8 cellular contexts compared by ENCODE assay signal in the genomic region with DNA sequence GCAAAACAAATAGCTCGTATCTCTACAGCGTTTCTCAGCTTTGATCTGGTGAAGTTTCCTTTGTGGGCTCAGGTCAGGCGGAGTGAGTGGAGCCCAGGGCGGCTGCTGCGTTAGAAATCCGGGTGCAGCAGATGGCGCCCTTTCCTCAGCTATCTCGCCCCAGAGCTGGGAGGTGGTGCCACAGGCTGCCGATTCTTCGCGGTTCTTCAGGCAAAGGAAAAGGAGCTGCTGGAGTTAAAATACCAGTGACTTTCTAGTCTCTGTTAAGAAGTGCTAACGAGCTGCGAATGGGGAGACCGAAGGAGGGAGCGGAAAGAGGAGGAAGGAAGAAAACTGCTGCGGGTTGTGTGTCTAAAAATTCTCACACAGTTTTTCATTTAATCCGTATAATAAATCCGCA.
DNase-seq lines count a peak whose midpoint lies in the region; ATAC-seq, FAIRE-seq and TF ChIP-seq lines count a peak whose summit lies in the region.

No MANE protein-coding gene starts in this region.

- TF ChIP-seq EP300 in A549 (IDR thresholded peaks at IDR 0.05) (no peak), ovary (IDR thresholded peaks at IDR 0.05) (no peak), transverse colon (IDR thresholded peaks at IDR 0.05; ENCODE audit: low read depth) (no peak)

- TF ChIP-seq CTCF in A549 (IDR thresholded peaks at IDR 0.05) (peak; percentile 69), PC-9 (conservative IDR thresholded peaks at IDR 0.05) (peak; percentile 76), foreskin keratinocyte (conservative IDR thresholded peaks at IDR 0.05) (peak; percentile 93), ovary (IDR thresholded peaks at IDR 0.05) (peak; percentile 10 to 19 (median 18)), transverse colon (IDR thresholded peaks at IDR 0.05) (peak; percentile 41 to 63 (median 59))

- in situ Hi-C loops in transverse colon (cut with MboI; ENCODE audit: low pct_ligation_motif_present in 1 of 4, low pct_unique_long_range_greater_than_20kb in 1 of 4, low sequenced_read_pairs in 3 of 4), result loop anchor here in 1 of 4 donors (10.0 kb wide), 1 partner anchor 601 kb away; no protein-coding TSS in a partner anchor

- no peaks in the 10 kb centered on the region for H3K79me2 ChIP-seq in PC-9 (ENCODE audit: low read depth)

- H3K4me3 ChIP-seq in A549 (no peak overlapping the region), PC-9 (no peak overlapping the region), ovary (no peak overlapping the region), transverse colon (no peak overlapping the region)

- H3K4me2 ChIP-seq in A549 (peak overlapping the region; percentile 76), PC-9 (peak overlapping the region; percentile 51)

- DNase-seq in A549 (ENCODE audit: low read depth in 1 of 2, low spot score in 1 of 2), result peak; percentile 23 to 52
- peak in 1 of 2 experiments; percentile 70 for DNase-seq in PC-9
- DNase-seq in activated T-helper 1 cell treated with Interleukin-2 at 50 U/mL for 16 hours (ENCODE audit: low read depth), result peak; percentile 22
- DNase-seq in foreskin keratinocyte, result peak in 1 of 2 donors; percentile 42
- DNase-seq in ovary, result peak; percentile 34 to 71 (median 62)
- DNase-seq in transverse colon, result peak; percentile 70

- H3K27ac ChIP-seq in A549 (no peak overlapping the region), PC-9 (no peak overlapping the region), foreskin keratinocyte (no peak overlapping the region), ovary (no peak overlapping the region), transverse colon (no peak overlapping the region)

- no peaks in the 10 kb centered on the region for H3F3A ChIP-seq in PC-9 (ENCODE audit: insufficient read depth, low read depth)

- POLR2A ChIA-PET in A549 (lab: Yijun Ruan, JAX), result no interaction called here
- POLR2A ChIA-PET in PC-9 (lab: Charles Lee; ENCODE audit: unreplicated experiment), result interaction anchor here (0.6 kb wide), 2 partner anchors 13 to 43 kb away, joined by 3 to 4 read pairs; no protein-coding TSS in a partner anchor

- intact Hi-C loops in PC-9 (cut with micrococcal nuclease; ENCODE audit: unreplicated experiment) (loop anchor here (1.0 to 5.0 kb wide), 4 partner anchors 43 to 1799 kb away; no protein-coding TSS in a partner anchor), ovary (cut with DNase I) (no loop called here), transverse colon (cut with DNase I; ENCODE audit: low total_unique reads) (no loop called here)

- peak; percentile 84 to 87 for TF ChIP-seq RAD21 in A549 (conservative IDR thresholded peaks at IDR 0.05 in 1 of 2, IDR thresholded peaks at IDR 0.05 in 1 of 2)

- FAIRE-seq in A549 (lab: Jason Lieb, UNC), result no peak

- no TSS peak for BruUV-seq in PC-9 (replicated peaks; lab: Mats Ljungman, UMichigan)

- no peaks in the 10 kb centered on the region for H3K9me2 ChIP-seq in PC-9 (ENCODE audit: insufficient read depth)

- H3K36me3 ChIP-seq in PC-9 (ENCODE audit: low read depth), result no peaks in the 10 kb centered on the region
- H3K36me3 ChIP-seq in ovary, result no peaks in the 10 kb centered on the region
- H3K36me3 ChIP-seq in transverse colon, result no peaks in the 10 kb centered on the region

- H3K4me1 ChIP-seq in A549, result no peaks in the 10 kb centered on the region
- H3K4me1 ChIP-seq in PC-9 (replicated peaks; ENCODE audit: insufficient read depth), result no peaks in the 10 kb centered on the region
- no peaks in the 10 kb centered on the region for H3K4me1 ChIP-seq in foreskin keratinocyte
- no peaks in the 10 kb centered on the region for H3K4me1 ChIP-seq in ovary (ENCODE audit: insufficient read depth)
- H3K4me1 ChIP-seq in transverse colon, result peaks cover 0 to 15% (median 7%) of the 10 kb centered on the region in 4 donors

- H4K20me1 ChIP-seq in PC-9 (ENCODE audit: insufficient read depth), result no peaks in the 10 kb centered on the region

- no peaks in the 10 kb centered on the region for H3K9me3 ChIP-seq in A549
- no peaks in the 10 kb centered on the region for H3K9me3 ChIP-seq in PC-9 (ENCODE audit: insufficient read depth, low read depth)
- H3K9me3 ChIP-seq in ovary, result no peaks in the 10 kb centered on the region
- no peaks in the 10 kb centered on the region for H3K9me3 ChIP-seq in transverse colon

- no peak for TF ChIP-seq POLR2A in A549 (IDR thresholded peaks at IDR 0.05; ENCODE audit: low read length)
- no peak for TF ChIP-seq POLR2A in ovary (IDR thresholded peaks at IDR 0.05)
- TF ChIP-seq POLR2A in transverse colon (IDR thresholded peaks at IDR 0.05), result no peak

- no peaks in the 10 kb centered on the region for H3K27me3 ChIP-seq in PC-9 (ENCODE audit: insufficient read depth, low read depth)
- no peaks in the 10 kb centered on the region for H3K27me3 ChIP-seq in foreskin keratinocyte
- H3K27me3 ChIP-seq in ovary, result no peaks in the 10 kb centered on the region
- no peaks in the 10 kb centered on the region for H3K27me3 ChIP-seq in transverse colon

- H2AFZ ChIP-seq in PC-9, result peak overlapping the region; percentile 69

- ATAC-seq in A549 (peak; percentile 99 to 100), GM18858 (IDR thresholded peaks at IDR 0.05; ENCODE audit: unreplicated experiment) (peak; percentile 88), HG03066 (IDR thresholded peaks at IDR 0.05; ENCODE audit: low read depth, unreplicated experiment) (peak; percentile 93), foreskin keratinocyte (peak; percentile 97)

- WGBS in A549 (ENCODE audit: missing lambda C conversion rate), result 11% methylated on average over 16 of the region's 18 CpGs
- WGBS in ovary, 3 donors, result 13 to 31% (median 15%) methylated on average over 18 of the region's 18 CpGs
- WGBS in transverse colon (ENCODE audit: low coverage in 1 of 2), 2 donors, result 9 to 18% methylated on average over 7 to 18 of the region's 18 CpGs

- CTCF ChIA-PET in A549 (lab: Yijun Ruan, JAX) (interaction anchor here (0.7 to 2.4 kb wide), 33 partner anchors 9 to 1110 kb away, joined by 3 to 12 read pairs (median 4); no protein-coding TSS in a partner anchor), PC-9 (lab: Charles Lee) (interaction anchor here (0.6 to 1.8 kb wide), 9 partner anchors 10 to 830 kb away, joined by 3 to 5 read pairs (median 4); partner anchors contain the start of gene TLL1)

TF ChIP-seq in A549, 52 proteins besides CTCF, POLR2A, EP300 and RAD21:
- no peak for TF ChIP-seq NFE2L2 (conservative IDR thresholded peaks at IDR 0.05; ENCODE audit: low read length)
- no peak for TF ChIP-seq FOSL2 (IDR thresholded peaks at IDR 0.05)
- no peak for TF ChIP-seq FOSL2 (CRISPR knock-in tag; IDR thresholded peaks at IDR 0.05)
- TF ChIP-seq PBX3 (IDR thresholded peaks at IDR 0.05), result no peak
- TF ChIP-seq MYC (IDR thresholded peaks at IDR 0.05; ENCODE audit: borderline replicate concordance, low read length), result no peak
- no peak for TF ChIP-seq ZSCAN20 (CRISPR knock-in tag; IDR thresholded peaks at IDR 0.05)
- no peak for TF ChIP-seq MAZ (IDR thresholded peaks at IDR 0.05; ENCODE audit: borderline replicate concordance, low read depth, low read length)
- TF ChIP-seq SMC3 (IDR thresholded peaks at IDR 0.05), result peak; percentile 78
- TF ChIP-seq ELK1 (IDR thresholded peaks at IDR 0.05; ENCODE audit: low read depth, low read length), result no peak

Comparison
In these comparisons a context has a peak if more than half of its experiments do, and no peak if none do; other contexts are left out.
1. CTCF ChIP-seq: peak in every context shown above with its lines; median percentile 93 in foreskin keratinocyte; 76 in PC-9; 69 in A549; 59 in transverse colon; 18 in ovary.